In genomic region chr10:19833508-19833824, GRCh38 we compare ENCODE assay signal across 18 cellular contexts. TPM values are rescaled to one million over a fixed set of nuclear protein-coding genes. Genes with fewer than 3 reads are reported as not detected.
A peak's percentile ranks its signal among the peaks of the same experiment; 100 is the strongest.
DNase-seq lines count a peak whose midpoint lies in the region; FAIRE-seq and TF ChIP-seq lines count a peak whose summit lies in the region.
"Had no signal": no experiment of that assay in that cellular context is flagged by ENCODE, and none has a peak within 500 bp of the region (broad histone marks: within the 10 kb centered on the region; RNA-seq: fewer than 3 reads in every experiment).

No MANE protein-coding gene starts in this region.

- H3K9me3 ChIP-seq in H9 (ENCODE audit: control insufficient read depth, low read depth, low read length) (no peaks in the 10 kb centered on the region), astrocyte (ENCODE audit: insufficient read depth, low read depth, low read length) (no peaks in the 10 kb centered on the region), iPS-18a (ENCODE audit: control insufficient read depth, low read depth, low read length) (no peaks in the 10 kb centered on the region), smooth muscle cell (replicated peaks; ENCODE audit: low read depth) (no peaks in the 10 kb centered on the region)
- H3K9me3 ChIP-seq: SJSA1 had no signal

- H2AK5ac ChIP-seq in H9 (ENCODE audit: insufficient read length, low read length), result no peak overlapping the region

- TF ChIP-seq CTCF in H9 (conservative IDR thresholded peaks at IDR 0.05) (no peak), astrocyte (IDR thresholded peaks at IDR 0.05; ENCODE audit: insufficient read depth, low read depth, low read length) (no peak), smooth muscle cell (IDR thresholded peaks at IDR 0.05; ENCODE audit: borderline replicate concordance, insufficient read depth, poor library complexity, severe bottlenecking) (no peak)

- peaks cover 19% of the 10 kb centered on the region; the same call in 1 of the 2 replicates for H3K79me2 ChIP-seq in H9 (ENCODE audit: insufficient read depth, low read length)
- no peaks in the 10 kb centered on the region for H3K79me2 ChIP-seq in astrocyte (ENCODE audit: insufficient read depth, low read length)
- H3K79me2 ChIP-seq in smooth muscle cell (ENCODE audit: low read depth), result peaks cover 7% of the 10 kb centered on the region

- H2BK120ac ChIP-seq in H9 (ENCODE audit: low read depth, low read length, poor library complexity, severe bottlenecking), result no peak overlapping the region

- no CpG with 5 or more reads among the region's 4 CpGs for WGBS in H9 (ENCODE audit: extremely low coverage, insufficient read length, low lambda C conversion rate)
- 91% methylated on average over 4 of the region's 4 CpGs for WGBS in smooth muscle cell (ENCODE audit: low lambda C conversion rate)

- H3K27ac Mint-ChIP-seq in H9 (peak overlapping the region in 2 of 3 experiments; percentile 3 to 59; a peak in 1 of 7 replicates), astrocyte (ENCODE audit: unreplicated experiment) (peak overlapping the region; percentile 89)

- no peak overlapping the region for H3K27ac ChIP-seq in H9 (ENCODE audit: insufficient read length, low read depth, low read length)
- H3K27ac ChIP-seq in astrocyte (ENCODE audit: low read depth, low read length), result no peak overlapping the region
- H3K27ac ChIP-seq in iPS-18a (ENCODE audit: low read length), result peak overlapping the region; percentile 26
- peak overlapping the region; percentile 69 for H3K27ac ChIP-seq in smooth muscle cell (ENCODE audit: low read depth)
- H3K27ac ChIP-seq: SJSA1 had no signal

- H3K14ac ChIP-seq in H9 (ENCODE audit: insufficient read depth, low read length), result no peak overlapping the region

- no peak overlapping the region for H3K56ac ChIP-seq in H9 (ENCODE audit: insufficient read length, low read depth, low read length)

- H3K9me3 Mint-ChIP-seq in H9 (peaks cover 3 to 4% of the 10 kb centered on the region in 2 experiments; a peak in 4 of 5 replicates), astrocyte (ENCODE audit: unreplicated experiment) (peaks cover 4% of the 10 kb centered on the region)

- no peak overlapping the region for H2BK12ac ChIP-seq in H9 (ENCODE audit: insufficient read length, low read depth, low read length)

- H3K4me2 ChIP-seq in H9 (ENCODE audit: insufficient read depth, insufficient read length, low read length) (no peak overlapping the region), astrocyte (ENCODE audit: low read length) (no peak overlapping the region), smooth muscle cell (peak overlapping the region; percentile 59)

- H3K4me3 Mint-ChIP-seq in H9 (no peak overlapping the region), astrocyte (ENCODE audit: unreplicated experiment) (no peak overlapping the region)

- H2BK5ac ChIP-seq in H9 (ENCODE audit: insufficient read length, low read length), result no peak overlapping the region

- no peaks in the 10 kb centered on the region for H4K20me1 ChIP-seq in H9 (ENCODE audit: control insufficient read depth, insufficient read depth, insufficient read length)
- no peaks in the 10 kb centered on the region for H4K20me1 ChIP-seq in astrocyte (ENCODE audit: insufficient read depth, low read length)
- H4K20me1 ChIP-seq in smooth muscle cell (ENCODE audit: low read depth), result no peaks in the 10 kb centered on the region

- H3K27me3 Mint-ChIP-seq in H9 (ENCODE audit: low read depth) (no peaks in the 10 kb centered on the region), astrocyte (ENCODE audit: low read depth, unreplicated experiment) (no peaks in the 10 kb centered on the region)

- H3K36me3 Mint-ChIP-seq in H9 (ENCODE audit: insufficient read depth in 1 of 3, low read depth in 3 of 3) (peaks cover 10 to 20% (median 19%) of the 10 kb centered on the region in 3 experiments), astrocyte (ENCODE audit: low read depth, unreplicated experiment) (no peaks in the 10 kb centered on the region)

- no peaks in the 10 kb centered on the region for H3K23me2 ChIP-seq in H9 (ENCODE audit: insufficient read length, low read depth, low read length, poor library complexity, severe bottlenecking)

- H2AFZ ChIP-seq in H9 (ENCODE audit: low read length) (no peak overlapping the region), astrocyte (ENCODE audit: low read depth, low read length) (no peak overlapping the region), smooth muscle cell (ENCODE audit: low read depth) (peak overlapping the region; percentile 46)

- H3K4me3 ChIP-seq in astrocyte (ENCODE audit: insufficient read depth, low read depth, low read length), result no peak overlapping the region
- no peak overlapping the region for H3K4me3 ChIP-seq in iPS-18a (ENCODE audit: low read length)
- H3K4me3 ChIP-seq in smooth muscle cell, result no peak overlapping the region
- H3K4me3 ChIP-seq: SJSA1 had no signal

- no peaks in the 10 kb centered on the region for H3K36me3 ChIP-seq in astrocyte (ENCODE audit: insufficient read depth, low read length)
- no peaks in the 10 kb centered on the region for H3K36me3 ChIP-seq in iPS-18a (ENCODE audit: control insufficient read depth, low read depth, low read length)
- H3K36me3 ChIP-seq in smooth muscle cell (ENCODE audit: low read depth), result no peaks in the 10 kb centered on the region
- H3K36me3 ChIP-seq: SJSA1 had no signal

- H4K8ac ChIP-seq in H9 (replicated peaks; ENCODE audit: insufficient read length, low read depth, low read length), result no peak overlapping the region

- no peak for FAIRE-seq in astrocyte (lab: Jason Lieb, UNC)
- FAIRE-seq: GM12891, H54 had no signal

- H2BK20ac ChIP-seq in H9 (ENCODE audit: low read depth, low read length, poor library complexity, severe bottlenecking), result no peak overlapping the region

- no peak overlapping the region for H2BK15ac ChIP-seq in H9 (ENCODE audit: low read depth, low read length)

- no peak overlapping the region for H4K5ac ChIP-seq in H9 (ENCODE audit: insufficient read length, low read depth, low read length)

- H3F3A ChIP-seq in smooth muscle cell (ENCODE audit: low read depth), result no peaks in the 10 kb centered on the region

- H3K27me3 ChIP-seq in H9 (ENCODE audit: insufficient read depth, low read length) (no peaks in the 10 kb centered on the region), astrocyte (ENCODE audit: insufficient read depth, low read length) (no peaks in the 10 kb centered on the region), iPS-18a (ENCODE audit: control insufficient read depth, insufficient read depth, low read length) (no peaks in the 10 kb centered on the region), smooth muscle cell (ENCODE audit: low read depth) (no peaks in the 10 kb centered on the region)
- H3K27me3 ChIP-seq: SJSA1 had no signal

- H3K9ac ChIP-seq in H9 (ENCODE audit: extremely low read depth, insufficient read length, low read length) (no peak overlapping the region), astrocyte (ENCODE audit: low read length) (no peak overlapping the region), iPS-18a (ENCODE audit: low read length) (no peak overlapping the region), smooth muscle cell (ENCODE audit: low read depth) (no peak overlapping the region)

- H3K4me1 ChIP-seq in H9 (ENCODE audit: insufficient read depth, low read length) (peaks cover 9% of the 10 kb centered on the region; the same call in 1 of the 2 replicates), astrocyte (ENCODE audit: insufficient read depth, low read length) (no peaks in the 10 kb centered on the region), iPS-18a (ENCODE audit: control insufficient read depth, low read depth, low read length) (peaks cover 46% of the 10 kb centered on the region), smooth muscle cell (ENCODE audit: low read depth) (peaks cover 28% of the 10 kb centered on the region)
- H3K4me1 ChIP-seq: SJSA1 had no signal

- peaks cover 11% of the 10 kb centered on the region for H3K79me1 ChIP-seq in H9 (ENCODE audit: insufficient read depth, low read depth, low read length, poor library complexity, severe bottlenecking)

- no peak overlapping the region for H3K4ac ChIP-seq in H9 (ENCODE audit: low read depth, low read length)

- peaks cover 64 to 69% of the 10 kb centered on the region in 2 experiments for H3K4me1 Mint-ChIP-seq in H9
- H3K4me1 Mint-ChIP-seq in astrocyte (ENCODE audit: low read depth, unreplicated experiment), result peaks cover 35% of the 10 kb centered on the region

- H3T11ph ChIP-seq in H9 (ENCODE audit: low read length), result no peak overlapping the region

- H4K91ac ChIP-seq in H9 (ENCODE audit: insufficient read length, low read depth, low read length), result no peak overlapping the region

- no peak overlapping the region for H3K18ac ChIP-seq in H9 (ENCODE audit: insufficient read length, low read depth, low read length)

- no peak for DNase-seq in H9
- DNase-seq in astrocyte (ENCODE audit: low read depth), result no peak
- DNase-seq in smooth muscle cell (lab: John Stamatoyannopoulos, UW; ENCODE audit: unreplicated experiment), result no peak
- no peak for DNase-seq in AG20443 (ENCODE audit: low spot score)
- no peak for DNase-seq in NCI-H69 (lab: John Stamatoyannopoulos, UW)
- DNase-seq in cortex of kidney (lab: John Stamatoyannopoulos, UW), result no peak
- DNase-seq: AML-193, COR-L47, GF-D8, NCI-H1436 treated with DMSO at 0.1 percent for 48 hours, NCI-H2029 treated with DMSO at 0.1 percent for 48 hours, NCI-H510A, NCI-H82, PC-3 had no signal

- H3K23ac ChIP-seq in H9 (ENCODE audit: insufficient read length, low read depth, low read length), result no peak overlapping the region

RNA-seq across cellular contexts. Expression of gene PLXDC2, which starts 17.2 kb away (rescaled TPM):
- 34.1 and 38.7 TPM in 2 replicates for total RNA-seq in H9 (2021)
- total RNA-seq in astrocyte, result 36.1 and 44.5 TPM in 2 replicates
- 23.8 and 24.9 TPM in 2 replicates for total RNA-seq in smooth muscle cell
- 7.3 and 11.3 TPM in 2 replicates for polyA plus RNA-seq in smooth muscle cell
- total RNA-seq: PC-3 had no signal

Comparison
In these comparisons a context has a peak if more than half of its experiments do, and no peak if none do; other contexts are left out.
1. H3K27ac ChIP-seq: peak in iPS-18a (single experiment) and smooth muscle cell (single experiment); none in H9 (single experiment) and astrocyte (single experiment).